11 cellular contexts compared by ENCODE assay signal in the genomic region with DNA sequence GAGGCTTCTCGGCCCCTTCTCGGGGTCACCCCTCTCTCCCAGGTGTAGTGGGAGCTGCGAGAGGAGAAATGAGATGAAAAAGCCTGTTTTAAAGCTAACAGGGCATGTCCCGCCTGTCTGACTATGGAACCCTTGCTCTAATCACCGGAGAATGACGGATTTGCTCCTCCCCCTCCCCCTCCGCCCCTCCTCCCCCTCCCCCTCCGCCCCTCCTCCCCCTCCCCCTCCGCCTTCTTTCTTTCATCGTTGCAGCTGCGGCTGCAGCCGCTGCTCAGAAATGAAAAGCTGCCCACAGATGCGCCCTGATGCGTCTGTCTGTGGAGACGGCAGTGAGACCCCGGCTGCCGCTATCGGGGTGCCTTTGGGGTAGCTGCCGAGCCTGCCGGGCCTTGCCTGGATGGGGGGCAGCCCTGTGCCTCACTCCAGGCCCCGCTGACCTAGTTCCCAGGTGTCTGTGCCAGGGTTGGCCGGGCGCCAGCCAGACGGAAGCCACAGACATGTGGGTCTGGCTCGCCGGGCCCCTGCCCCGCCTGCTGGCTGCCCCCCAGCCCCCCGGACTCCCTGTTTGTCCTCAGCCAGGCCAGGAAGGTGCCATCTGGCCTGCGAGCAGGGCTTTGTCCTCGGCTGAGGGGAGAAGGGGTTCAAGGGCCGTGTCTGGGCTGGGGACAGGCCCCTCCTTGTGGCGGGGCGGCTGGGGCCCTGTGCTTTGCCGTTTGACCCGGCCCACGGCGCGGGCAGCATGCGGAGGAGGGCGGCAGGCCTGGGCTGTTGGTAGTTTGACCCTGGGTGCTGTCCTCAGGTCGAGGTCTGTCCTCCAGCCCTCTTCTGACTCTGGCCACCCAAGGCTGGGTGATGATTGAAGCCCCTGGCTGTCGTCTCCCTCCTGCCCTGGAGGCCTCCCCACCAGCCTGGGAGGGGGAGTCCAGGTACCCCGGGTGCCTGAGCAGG. TPM values are rescaled to one million over a fixed set of nuclear protein-coding genes. Genes with fewer than 3 reads are reported as not detected.
A peak's percentile ranks its signal among the peaks of the same experiment; 100 is the strongest.
DNase-seq lines count a peak whose midpoint lies in the region; ATAC-seq and TF ChIP-seq lines count a peak whose summit lies in the region.
"Had no signal": no experiment of that assay in that cellular context is flagged by ENCODE, and none has a peak within 500 bp of the region (broad histone marks: within the 10 kb centered on the region; RNA-seq: fewer than 3 reads in every experiment).

No MANE protein-coding gene starts in this region.

- H3K27ac ChIP-seq in ectodermal cell (ENCODE audit: insufficient read depth, low read depth, low read length, poor library complexity, severe bottlenecking) = peak overlapping the region; percentile 60
- H3K27ac ChIP-seq in colonic mucosa = no peak overlapping the region
- H3K27ac ChIP-seq: HL-60, thoracic aorta had no signal

- no peak overlapping the region for H3K9ac ChIP-seq in colonic mucosa (ENCODE audit: low read depth in 2 of 2, low read length in 2 of 2)

- no peaks in the 10 kb centered on the region for H3K27me3 ChIP-seq in BE2C
- H3K27me3 ChIP-seq in ectodermal cell (ENCODE audit: control insufficient read depth, insufficient read depth, low read length, poor library complexity, severe bottlenecking) = no peaks in the 10 kb centered on the region
- H3K27me3 ChIP-seq in colonic mucosa = no peaks in the 10 kb centered on the region

- intact Hi-C loops in colonic mucosa (cut with DNase I) = no loop called here

- H3K4me3 ChIP-seq in BE2C (ENCODE audit: low read depth, low read length) = no peak overlapping the region
- no peak overlapping the region for H3K4me3 ChIP-seq in ectodermal cell (ENCODE audit: insufficient read depth, low read depth, low read length)
- H3K4me3 ChIP-seq in colonic mucosa = no peak overlapping the region
- H3K4me3 ChIP-seq: thoracic aorta had no signal

- peaks cover 5 to 14% (median 8%) of the 10 kb centered on the region in 4 donors for H3K4me1 Mint-ChIP-seq in naive thymus-derived CD8-positive, alpha-beta T cell

- H3K36me3 ChIP-seq in BE2C (peaks cover 69% of the 10 kb centered on the region), ectodermal cell (ENCODE audit: control insufficient read depth, insufficient read depth, low read length) (peaks cover under 1% of the 10 kb centered on the region), colonic mucosa (peaks cover 6% of the 10 kb centered on the region)

- peaks cover 46% of the 10 kb centered on the region for H3K4me1 ChIP-seq in BE2C
- peaks cover 44% of the 10 kb centered on the region for H3K4me1 ChIP-seq in ectodermal cell (ENCODE audit: control insufficient read depth, insufficient read depth, low read length)
- H3K4me1 ChIP-seq in colonic mucosa = peaks cover 6% of the 10 kb centered on the region

- no peaks in the 10 kb centered on the region for H3K27me3 Mint-ChIP-seq in naive thymus-derived CD8-positive, alpha-beta T cell

- H3K9me3 ChIP-seq in BE2C (no peaks in the 10 kb centered on the region), ectodermal cell (ENCODE audit: control insufficient read depth, low read length) (no peaks in the 10 kb centered on the region), colonic mucosa (no peaks in the 10 kb centered on the region)
- H3K9me3 ChIP-seq: thoracic aorta had no signal

- H3K4me3 Mint-ChIP-seq in naive thymus-derived CD8-positive, alpha-beta T cell = no peak overlapping the region

- H3K9me3 Mint-ChIP-seq in naive thymus-derived CD8-positive, alpha-beta T cell = no peaks in the 10 kb centered on the region

- ATAC-seq in naive thymus-derived CD8-positive, alpha-beta T cell = peak; percentile 39 to 48
- ATAC-seq in GM19328 (IDR thresholded peaks at IDR 0.05; ENCODE audit: unreplicated experiment) = no peak

- 77 to 80% methylated on average over 36 to 39 of the region's 43 CpGs for WGBS in ectodermal cell, 2 experiments

- H3K27ac Mint-ChIP-seq in naive thymus-derived CD8-positive, alpha-beta T cell = peak overlapping the region in 1 of 10 donors; percentile 62

- POLR2A ChIA-PET in naive thymus-derived CD8-positive, alpha-beta T cell (lab: Charles Lee) = interaction anchor here (0.6 to 2.6 kb wide), 3 partner anchors 24 to 195 kb away, joined by 3 to 7 read pairs (median 5); no protein-coding TSS in a partner anchor

- H3K36me3 Mint-ChIP-seq in naive thymus-derived CD8-positive, alpha-beta T cell = peaks cover 0 to 34% (median 4%) of the 10 kb centered on the region in 3 donors

- no peak for TF ChIP-seq CTCF in BE2C (IDR thresholded peaks at IDR 0.05; ENCODE audit: low read depth, low read length)
- TF ChIP-seq CTCF in colonic mucosa (IDR thresholded peaks at IDR 0.05) = no peak

- DNase-seq in BE2C = peak; percentile 83
- DNase-seq in NCI-H510A (lab: John Stamatoyannopoulos, UW) = peak; percentile 50
- DNase-seq in naive thymus-derived CD8-positive, alpha-beta T cell = peak in 3 of 10 donors; percentile 22 to 25 (median 23)
- DNase-seq in RKO (ENCODE audit: low spot score) = no peak
- DNase-seq in NCI-H146 (lab: John Stamatoyannopoulos, UW) = no peak
- DNase-seq in colonic mucosa = no peak
- DNase-seq: activated naive CD4-positive, alpha-beta T cell treated with Interleukin-2 at 50 U/mL for 16 hours had no signal

RNA-seq across cellular contexts. Expression of gene GINS2, which starts 37.6 kb away (rescaled TPM):
- 6.0 TPM for polyA plus RNA-seq in BE2C (2012; ENCODE audit: insufficient read depth, insufficient read length, low read depth)
- 54.2 TPM for polyA plus RNA-seq in ectodermal cell (2013, experiment 1 of 4)
- 54.0 TPM for polyA plus RNA-seq in ectodermal cell (2013, experiment 2 of 4)
- 43.2 TPM for polyA plus RNA-seq in ectodermal cell (2013, experiment 3 of 4)
- polyA plus RNA-seq in ectodermal cell (2013, experiment 4 of 4) = 41.8 TPM
- under 1 TPM; 0.47 to 0.74 TPM for total RNA-seq in naive thymus-derived CD8-positive, alpha-beta T cell
- polyA plus RNA-seq in naive thymus-derived CD8-positive, alpha-beta T cell = 1 to 10 TPM in 1 of 3 donors, under 1 TPM in 2; 0.08 to 1.0 (median 0.82) TPM
- 10 to 100 TPM in 1 of 2 donors, 1 to 10 TPM in 1; 6.1 to 39.9 TPM for total RNA-seq in colonic mucosa

RNA-seq across cellular contexts. Expression of gene GSE1, which starts 38.0 kb away (rescaled TPM):
- polyA plus RNA-seq in BE2C (2012; ENCODE audit: insufficient read depth, insufficient read length, low read depth) = 134 TPM
- polyA plus RNA-seq in ectodermal cell (2013, experiment 1 of 4) = 22.2 TPM
- 29.1 TPM for polyA plus RNA-seq in ectodermal cell (2013, experiment 2 of 4)
- 22.7 TPM for polyA plus RNA-seq in ectodermal cell (2013, experiment 3 of 4)
- 23.8 TPM for polyA plus RNA-seq in ectodermal cell (2013, experiment 4 of 4)
- 10 to 100 TPM; 53.8 to 56.2 TPM for total RNA-seq in naive thymus-derived CD8-positive, alpha-beta T cell
- 1 to 10 TPM; 1.5 to 2.9 (median 2.0) TPM for polyA plus RNA-seq in naive thymus-derived CD8-positive, alpha-beta T cell
- total RNA-seq in colonic mucosa = 100 to 1,000 TPM in 1 of 2 donors, 10 to 100 TPM in 1; 79.2 to 103 TPM

Comparison
In these comparisons a context has a peak if more than half of its experiments do, and no peak if none do; other contexts are left out.
1. DNase-seq: peak in BE2C (single experiment) and NCI-H510A (single experiment); none in RKO (single experiment), NCI-H146 (single experiment) and colonic mucosa (single experiment).
2. RNA of gene GINS2, which starts 37.6 kb away (total RNA-seq): 6.1 to 39.9 TPM in colonic mucosa; 0.47 to 0.74 TPM in naive thymus-derived CD8-positive, alpha-beta T cell; every median in the first group is over 4 times any median in the second.